Comparison of ENCODE assay signal across 8 cellular contexts in genomic region chr12:56258820-56259183, GRCh38. TPM values are rescaled to one million over a fixed set of nuclear protein-coding genes. Genes with fewer than 3 reads are reported as not detected.
DNase-seq lines count a peak whose midpoint lies in the region; ATAC-seq and TF ChIP-seq lines count a peak whose summit lies in the region.

No MANE protein-coding gene starts in this region.

- no peak for TF ChIP-seq CTCF in kidney epithelial cell (IDR thresholded peaks at IDR 0.05; ENCODE audit: insufficient read depth, low read length, poor library complexity, severe bottlenecking)
- TF ChIP-seq CTCF in testis (IDR thresholded peaks at IDR 0.05) = no peak
- no peak for TF ChIP-seq CTCF in GM13977 (IDR thresholded peaks at IDR 0.05; ENCODE audit: extremely low read depth, insufficient read depth, missing control alignments)
- no peak for TF ChIP-seq CTCF in GM10248 (IDR thresholded peaks at IDR 0.05; ENCODE audit: control extremely low read depth, extremely low read depth, low read depth, missing control alignments)

- no peaks in the 10 kb centered on the region for H3K9me3 Mint-ChIP-seq in activated CD4-positive, alpha-beta T cell treated with anti-CD3 and anti-CD28 coated beads for 36 hours (ENCODE audit: low read depth)
- no peaks in the 10 kb centered on the region for H3K9me3 Mint-ChIP-seq in activated naive CD8-positive, alpha-beta T cell (ENCODE audit: low read depth)

- H3K9me3 ChIP-seq in testis = no peaks in the 10 kb centered on the region

- H3K4me3 Mint-ChIP-seq in activated CD4-positive, alpha-beta T cell treated with anti-CD3 and anti-CD28 coated beads for 36 hours = peak overlapping the region; percentile 81
- peak overlapping the region; percentile 93 for H3K4me3 Mint-ChIP-seq in activated naive CD8-positive, alpha-beta T cell

- H3K4me1 Mint-ChIP-seq in activated CD4-positive, alpha-beta T cell treated with anti-CD3 and anti-CD28 coated beads for 36 hours = peaks cover 16% of the 10 kb centered on the region
- H3K4me1 Mint-ChIP-seq in activated naive CD8-positive, alpha-beta T cell (ENCODE audit: low read depth) = peaks cover 24% of the 10 kb centered on the region

- no peak for DNase-seq in activated CD4-positive, alpha-beta T cell treated with anti-CD3 and anti-CD28 coated beads for 36 hours
- DNase-seq in activated CD4-positive, alpha-beta T cell treated with anti-CD3 and anti-CD28 coated beads, Interleukin-2, amount 50 U/mL, for 1 hour = no peak
- DNase-seq in kidney epithelial cell (ENCODE audit: low read depth) = no peak
- DNase-seq in testis = no peak
- DNase-seq in GM13977 (ENCODE audit: low spot score) = no peak
- DNase-seq in GM10248 (ENCODE audit: extremely low spot score) = no peak

- peaks cover 5% of the 10 kb centered on the region for H3K36me3 Mint-ChIP-seq in activated CD4-positive, alpha-beta T cell treated with anti-CD3 and anti-CD28 coated beads for 36 hours (ENCODE audit: low read depth)
- H3K36me3 Mint-ChIP-seq in activated naive CD8-positive, alpha-beta T cell = peaks cover 4% of the 10 kb centered on the region

- H3K27ac Mint-ChIP-seq in activated CD4-positive, alpha-beta T cell treated with anti-CD3 and anti-CD28 coated beads for 36 hours = peak overlapping the region; percentile 72
- H3K27ac Mint-ChIP-seq in activated naive CD8-positive, alpha-beta T cell = peak overlapping the region; percentile 87

- no peak for TF ChIP-seq POLR2A in testis (IDR thresholded peaks at IDR 0.05)

- H3K27me3 Mint-ChIP-seq in activated CD4-positive, alpha-beta T cell treated with anti-CD3 and anti-CD28 coated beads for 36 hours = no peaks in the 10 kb centered on the region
- no peaks in the 10 kb centered on the region for H3K27me3 Mint-ChIP-seq in activated naive CD8-positive, alpha-beta T cell

- H3K36me3 ChIP-seq in kidney epithelial cell (ENCODE audit: control insufficient read depth, insufficient read depth, low read length) (peaks cover 1% of the 10 kb centered on the region), testis (ENCODE audit: low read depth, missing control alignments) (no peaks in the 10 kb centered on the region)

- H3K4me3 ChIP-seq in kidney epithelial cell (ENCODE audit: low read depth, low read length) (peak overlapping the region; percentile 67), testis (peak overlapping the region; percentile 87 to 93)

- CTCF ChIA-PET in activated CD4-positive, alpha-beta T cell treated with anti-CD3 and anti-CD28 coated beads for 36 hours (lab: Charles Lee) = interaction anchor here (0.6 to 3.2 kb wide), 18 partner anchors 11 to 205 kb away, joined by 3 to 26 read pairs (median 4); partner anchors contain the start of genes PA2G4 and RNF41
- CTCF ChIA-PET in GM10248 (lab: Yijun Ruan, JAX) = interaction anchor here (1.1 to 7.6 kb wide), 27 partner anchors 10 to 317 kb away, joined by 3 to 64 read pairs (median 5); partner anchors contain the start of genes COQ10A, ESYT1, RNF41 and SMARCC2

- ATAC-seq in activated CD4-positive, alpha-beta T cell treated with anti-CD3 and anti-CD28 coated beads for 36 hours = peak; percentile 11
- ATAC-seq in HG03469 (IDR thresholded peaks at IDR 0.05; ENCODE audit: unreplicated experiment) = no peak

- 4% methylated on average over 9 of the region's 9 CpGs for WGBS in testis, 2 donors

- intact Hi-C loops in activated CD4-positive, alpha-beta T cell treated with anti-CD3 and anti-CD28 coated beads for 36 hours (cut with DNase I, micrococcal nuclease) = loop anchor here (1.0 to 10.0 kb wide), 15 partner anchors 8 to 514 kb away; partner anchors contain the start of genes NABP2 (in 2 of the 2), CS (in 1 of the 2), GDF11 (in 1 of the 2) and MYL6B (in 1 of the 2)
- intact Hi-C loops in testis (cut with DNase I; ENCODE audit: low total_unique reads) = no loop called here

- in situ Hi-C loops in GM13977 (cut with MboI; ENCODE audit: low pct_unique_long_range_greater_than_20kb, low sequenced_read_pairs, unreplicated experiment) = no loop called here

- H3K4me1 ChIP-seq in testis = peaks cover 14% of the 10 kb centered on the region

- H3K27me3 ChIP-seq in kidney epithelial cell (ENCODE audit: control insufficient read depth, insufficient read depth, low read length) (no peaks in the 10 kb centered on the region), testis (no peaks in the 10 kb centered on the region)

- POLR2A ChIA-PET in activated CD4-positive, alpha-beta T cell treated with anti-CD3 and anti-CD28 coated beads for 36 hours (lab: Charles Lee) = interaction anchor here (2.1 kb wide), 1 partner anchor 37 kb away, joined by 4 read pairs; the partner anchor contains the start of gene RNF41
- POLR2A ChIA-PET in GM10248 (lab: Yijun Ruan, JAX) = interaction anchor here (0.9 to 1.0 kb wide), 2 partner anchors 140 to 155 kb away, joined by 4 to 6 read pairs; partner anchors contain the start of gene PA2G4

- peak overlapping the region; percentile 73 to 92 for H3K27ac ChIP-seq in testis

RNA-seq across cellular contexts. Expression of gene ANKRD52, which starts 0.6 kb away (rescaled TPM):
- 10 to 100 TPM; 29.2 to 31.0 TPM for total RNA-seq in activated CD4-positive, alpha-beta T cell treated with anti-CD3 and anti-CD28 coated beads for 36 hours
- 38.8 and 45.2 TPM in 2 replicates for total RNA-seq in kidney epithelial cell
- 10 to 100 TPM; 26.8 to 32.3 TPM for total RNA-seq in testis
- 20.1 TPM for polyA plus RNA-seq in testis (ENCODE audit: insufficient read depth, low read depth, low replicate concordance)

RNA-seq across cellular contexts. Expression of gene COQ10A, which starts 7.9 kb away (rescaled TPM):
- 1 to 10 TPM; 5.2 to 7.5 TPM for total RNA-seq in activated CD4-positive, alpha-beta T cell treated with anti-CD3 and anti-CD28 coated beads for 36 hours
- 13.7 and 14.6 TPM in 2 replicates for total RNA-seq in kidney epithelial cell
- total RNA-seq in testis = 10 to 100 TPM; 24.2 to 26.9 TPM
- 10.6 TPM for polyA plus RNA-seq in testis (ENCODE audit: insufficient read depth, low read depth, low replicate concordance)

RNA-seq across cellular contexts. Expression of gene SLC39A5, which starts 29.0 kb away (rescaled TPM):
- total RNA-seq in activated CD4-positive, alpha-beta T cell treated with anti-CD3 and anti-CD28 coated beads for 36 hours = 1 to 10 TPM in 1 of 2 experiments, under 1 TPM in 1; 0.53 to 1.3 TPM
- total RNA-seq in kidney epithelial cell = 0.08 TPM in 1 of 2 replicates, not detected in the other
- total RNA-seq in testis = under 1 TPM in 1 of 2 donors, not detected in 1; 0.87 TPM
- polyA plus RNA-seq in testis (ENCODE audit: insufficient read depth, low read depth, low replicate concordance) = 3.9 TPM

RNA-seq across cellular contexts. Expression of gene NABP2, which starts 34.7 kb away (rescaled TPM):
- 10 to 100 TPM; 69.1 to 76.0 TPM for total RNA-seq in activated CD4-positive, alpha-beta T cell treated with anti-CD3 and anti-CD28 coated beads for 36 hours
- total RNA-seq in kidney epithelial cell (38.9 and 47.6 TPM in 2 replicates), testis (10 to 100 TPM; 27.5 to 30.4 TPM)
- polyA plus RNA-seq in testis (ENCODE audit: insufficient read depth, low read depth, low replicate concordance) = 40.8 TPM

RNA-seq across cellular contexts. Expression of gene RNF41, which starts 37.1 kb away (rescaled TPM):
- 10 to 100 TPM; 25.2 to 28.8 TPM for total RNA-seq in activated CD4-positive, alpha-beta T cell treated with anti-CD3 and anti-CD28 coated beads for 36 hours
- total RNA-seq in kidney epithelial cell = 77.4 and 94.0 TPM in 2 replicates
- 10 to 100 TPM; 63.7 to 70.2 TPM for total RNA-seq in testis
- 49.3 TPM for polyA plus RNA-seq in testis (ENCODE audit: insufficient read depth, low read depth, low replicate concordance)
